8 cellular contexts compared by ENCODE assay signal in the genomic region with DNA sequence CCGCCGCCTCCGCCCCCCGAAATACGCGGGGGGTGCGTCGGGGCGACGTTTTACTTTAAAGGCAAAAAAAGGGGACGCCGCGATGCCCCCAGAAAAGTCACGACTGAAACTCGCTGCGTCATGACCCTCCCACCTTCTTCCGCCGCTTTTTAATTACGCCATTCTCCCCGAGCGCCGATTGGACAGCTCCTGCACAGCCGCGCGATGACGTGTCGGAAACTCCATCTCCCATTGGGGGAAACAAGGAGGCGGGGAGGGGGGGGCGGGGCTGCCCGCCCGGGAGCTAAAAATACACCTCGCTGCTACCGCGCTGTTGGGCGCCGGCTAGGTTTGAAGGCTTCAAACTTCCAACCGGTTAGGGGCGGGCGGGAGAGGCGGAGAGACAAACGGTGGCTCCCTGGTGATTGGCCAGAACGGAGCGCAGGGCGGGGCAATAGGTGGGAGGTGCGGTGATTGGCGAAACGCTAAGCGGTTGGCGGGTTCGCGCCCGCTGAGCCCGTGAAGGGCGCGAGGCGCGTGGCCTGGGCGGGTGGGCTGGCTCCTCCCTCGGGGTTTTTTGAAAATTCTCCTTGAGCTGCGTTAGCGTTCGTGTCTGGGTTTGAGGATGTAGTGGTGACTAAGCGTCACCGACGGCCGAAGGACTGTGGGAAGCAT. TPM values are rescaled to one million over a fixed set of nuclear protein-coding genes. Genes with fewer than 3 reads are reported as not detected.
A peak's percentile ranks its signal among the peaks of the same experiment; 100 is the strongest.
DNase-seq lines count a peak whose midpoint lies in the region; ATAC-seq lines count a peak whose summit lies in the region.

A gene with protein sequence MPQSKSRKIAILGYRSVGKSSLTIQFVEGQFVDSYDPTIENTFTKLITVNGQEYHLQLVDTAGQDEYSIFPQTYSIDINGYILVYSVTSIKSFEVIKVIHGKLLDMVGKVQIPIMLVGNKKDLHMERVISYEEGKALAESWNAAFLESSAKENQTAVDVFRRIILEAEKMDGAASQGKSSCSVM (minus strand): TSS at position 131 of the 654 bp plus-strand sequence. CDS start 384 bp downstream, outside the sequence.

- ATAC-seq in GM21825 (IDR thresholded peaks at IDR 0.05; ENCODE audit: unreplicated experiment) = peak; percentile 71
- peak; percentile 76 to 78 for ATAC-seq in naive B cell (ENCODE audit: low read depth in 2 of 2)
- peak; percentile 93 for ATAC-seq in stimulated activated memory B cell treated with anti-CD40 and anti-IgM and Interleukin-4, amounts not matched to agents 10 μg/mL and 1 μg/mL and 100 μg/mL, for 72 hours

- H3K27me3 ChIP-seq in Karpas-422 (ENCODE audit: low read length) = no peaks in the 10 kb centered on the region

- H3K4me3 ChIP-seq in Karpas-422 (ENCODE audit: low read length) = peak within 1 kb of the TSS; percentile 99

- peak within 1 kb of the TSS; percentile 65; the same call in 1 of the 2 replicates for H2AFZ ChIP-seq in Karpas-422 (ENCODE audit: low read length)

- H3K4me1 ChIP-seq in Karpas-422 (ENCODE audit: low read length) = peaks cover 14% of the 10 kb centered on the region

- H3K36me3 ChIP-seq in Karpas-422 (ENCODE audit: insufficient read depth, low read length) = peaks cover 14% of the 10 kb centered on the region

- peaks cover 36% of the 10 kb centered on the region for H4K20me1 ChIP-seq in Karpas-422 (ENCODE audit: insufficient read depth, low read depth, low read length)

- no peaks in the 10 kb centered on the region for H3K9me3 Mint-ChIP-seq in activated T-helper 1 cell treated with anti-CD3 and anti-CD28 coated beads, Interleukin-12 subunit alpha, Interleukin-12 subunit beta, Interleukin-2, Interleukin-4 antibody, amounts not matched to agents 30 ng/mL and 10 ng/mL and 1 ng/mL, durations not matched to agents 14 hours and 24 hours and 36 hours
- H3K9me3 Mint-ChIP-seq in naive B cell = peaks cover 0 to 4% (median 0%) of the 10 kb centered on the region in 7 donors
- no peaks in the 10 kb centered on the region for H3K9me3 Mint-ChIP-seq in stimulated activated memory B cell treated with anti-CD40 and anti-IgM and Interleukin-4, amounts not matched to agents 10 μg/mL and 1 μg/mL and 100 μg/mL, for 72 hours

- no peaks in the 10 kb centered on the region for H3K9me2 ChIP-seq in Karpas-422 (replicated peaks; ENCODE audit: insufficient read depth, low read length)

- intact Hi-C loops in activated T-helper 1 cell treated with anti-CD3 and anti-CD28 coated beads, Interleukin-12 subunit alpha, Interleukin-12 subunit beta, Interleukin-2, Interleukin-4 antibody, amounts not matched to agents 30 ng/mL and 10 ng/mL and 1 ng/mL, durations not matched to agents 14 hours and 24 hours and 36 hours (cut with micrococcal nuclease) = loop anchor here (1.0 to 5.0 kb wide), 7 partner anchors 71 to 505 kb away; a partner anchor contains a TSS

- no peaks in the 10 kb centered on the region; the same call in 1 of the 2 replicates for H3K9me3 ChIP-seq in Karpas-422 (ENCODE audit: low read length)

- H3K4me2 ChIP-seq in Karpas-422 (ENCODE audit: low read depth, low read length, poor library complexity, severe bottlenecking) = peak within 1 kb of the TSS; percentile 77

- peak within 1 kb of the TSS; percentile 99 for H3K27ac Mint-ChIP-seq in activated T-helper 1 cell treated with anti-CD3 and anti-CD28 coated beads, Interleukin-12 subunit alpha, Interleukin-12 subunit beta, Interleukin-2, Interleukin-4 antibody, amounts not matched to agents 30 ng/mL and 10 ng/mL and 1 ng/mL, durations not matched to agents 14 hours and 24 hours and 36 hours
- H3K27ac Mint-ChIP-seq in naive B cell = peak within 1 kb of the TSS; percentile 95 to 99 (median 98)
- H3K27ac Mint-ChIP-seq in stimulated activated memory B cell treated with anti-CD40 and anti-IgM and Interleukin-4, amounts not matched to agents 10 μg/mL and 1 μg/mL and 100 μg/mL, for 72 hours = peak within 1 kb of the TSS; percentile 82

- DNase-seq in DMS79 (lab: John Stamatoyannopoulos, UW) (peak; percentile 98), Karpas-422 (peak; percentile 99), RKO (ENCODE audit: low spot score) (peak; percentile 100), fibroblast of gingiva (ENCODE audit: low read depth) (peak; percentile 99), naive B cell (peak; percentile 96)
- DNase-seq in activated T-helper 1 cell treated with anti-CD3 and anti-CD28 coated beads, Interleukin-12 subunit alpha, Interleukin-12 subunit beta, Interleukin-2, Interleukin-4 antibody, amounts not matched to agents 30 ng/mL and 10 ng/mL and 1 ng/mL, durations not matched to agents 14 hours and 24 hours and 36 hours (ENCODE audit: low spot score) = peak; percentile 97

- H3K27ac ChIP-seq in Karpas-422 (ENCODE audit: low read length) = peak within 1 kb of the TSS; percentile 81

- peaks cover 8% of the 10 kb centered on the region for H3K36me3 Mint-ChIP-seq in activated T-helper 1 cell treated with anti-CD3 and anti-CD28 coated beads, Interleukin-12 subunit alpha, Interleukin-12 subunit beta, Interleukin-2, Interleukin-4 antibody, amounts not matched to agents 30 ng/mL and 10 ng/mL and 1 ng/mL, durations not matched to agents 14 hours and 24 hours and 36 hours (ENCODE audit: low read depth)
- no peaks in the 10 kb centered on the region for H3K36me3 Mint-ChIP-seq in naive B cell
- peaks cover 4% of the 10 kb centered on the region for H3K36me3 Mint-ChIP-seq in stimulated activated memory B cell treated with anti-CD40 and anti-IgM and Interleukin-4, amounts not matched to agents 10 μg/mL and 1 μg/mL and 100 μg/mL, for 72 hours

- peak within 1 kb of the TSS; percentile 93 for H3K9ac ChIP-seq in Karpas-422 (ENCODE audit: low read length)

- H3K27me3 Mint-ChIP-seq in activated T-helper 1 cell treated with anti-CD3 and anti-CD28 coated beads, Interleukin-12 subunit alpha, Interleukin-12 subunit beta, Interleukin-2, Interleukin-4 antibody, amounts not matched to agents 30 ng/mL and 10 ng/mL and 1 ng/mL, durations not matched to agents 14 hours and 24 hours and 36 hours (ENCODE audit: insufficient read depth) = peaks cover 10% of the 10 kb centered on the region
- H3K27me3 Mint-ChIP-seq in naive B cell = peaks cover 0 to 9% (median 8%) of the 10 kb centered on the region in 3 donors
- H3K27me3 Mint-ChIP-seq in stimulated activated memory B cell treated with anti-CD40 and anti-IgM and Interleukin-4, amounts not matched to agents 10 μg/mL and 1 μg/mL and 100 μg/mL, for 72 hours = no peaks in the 10 kb centered on the region

- H3K79me2 ChIP-seq in Karpas-422 (ENCODE audit: low read length) = peaks cover 41% of the 10 kb centered on the region

- peaks cover 32% of the 10 kb centered on the region for H3K4me1 Mint-ChIP-seq in activated T-helper 1 cell treated with anti-CD3 and anti-CD28 coated beads, Interleukin-12 subunit alpha, Interleukin-12 subunit beta, Interleukin-2, Interleukin-4 antibody, amounts not matched to agents 30 ng/mL and 10 ng/mL and 1 ng/mL, durations not matched to agents 14 hours and 24 hours and 36 hours (ENCODE audit: low read depth)
- peaks cover 33 to 38% (median 35%) of the 10 kb centered on the region in 3 donors for H3K4me1 Mint-ChIP-seq in naive B cell
- peaks cover 41% of the 10 kb centered on the region for H3K4me1 Mint-ChIP-seq in stimulated activated memory B cell treated with anti-CD40 and anti-IgM and Interleukin-4, amounts not matched to agents 10 μg/mL and 1 μg/mL and 100 μg/mL, for 72 hours

- H3K4me3 Mint-ChIP-seq in activated T-helper 1 cell treated with anti-CD3 and anti-CD28 coated beads, Interleukin-12 subunit alpha, Interleukin-12 subunit beta, Interleukin-2, Interleukin-4 antibody, amounts not matched to agents 30 ng/mL and 10 ng/mL and 1 ng/mL, durations not matched to agents 14 hours and 24 hours and 36 hours = peak within 1 kb of the TSS; percentile 94
- peak within 1 kb of the TSS; percentile 75 to 99 (median 93) for H3K4me3 Mint-ChIP-seq in naive B cell
- H3K4me3 Mint-ChIP-seq in stimulated activated memory B cell treated with anti-CD40 and anti-IgM and Interleukin-4, amounts not matched to agents 10 μg/mL and 1 μg/mL and 100 μg/mL, for 72 hours = peak within 1 kb of the TSS; percentile 84

RNA-seq across cellular contexts. Expression of the gene that starts here (rescaled TPM):
- 45.6 and 47.5 TPM in 2 replicates for total RNA-seq in Karpas-422 (2014; rRNA removed; shearing (Covaris generic); ENCODE audit: low replicate concordance)
- 62.5 and 65.5 TPM in 2 replicates for total RNA-seq in activated T-helper 1 cell treated with anti-CD3 and anti-CD28 coated beads, Interleukin-12 subunit alpha, Interleukin-12 subunit beta, Interleukin-2, Interleukin-4 antibody, amounts not matched to agents 30 ng/mL and 10 ng/mL and 1 ng/mL, durations not matched to agents 14 hours and 24 hours and 36 hours
- polyA plus RNA-seq in naive B cell (ENCODE audit: low read depth in 6 of 6) = 10 to 100 TPM; 33.6 to 49.9 (median 46.6) TPM

Comparison
In these comparisons a context has a peak if more than half of its experiments do, and no peak if none do; other contexts are left out.
1. Peak in every context shown above with its lines: DNase-seq, ATAC-seq, H3K4me3 ChIP-seq and H3K27ac ChIP-seq.